Comparison of ENCODE assay signal across 20 cellular contexts in genomic region chr16:80023865-80024264, GRCh38.
A peak's percentile ranks its signal among the peaks of the same experiment; 100 is the strongest.
DNase-seq lines count a peak whose midpoint lies in the region; ATAC-seq and TF ChIP-seq lines count a peak whose summit lies in the region.
"Had no signal": no experiment of that assay in that cellular context is flagged by ENCODE, and none has a peak within 500 bp of the region (broad histone marks: within the 10 kb centered on the region; RNA-seq: fewer than 3 reads in every experiment).

No MANE protein-coding gene starts in this region.

- H3K27ac ChIP-seq in hepatocyte = peak overlapping the region; percentile 62
- peak overlapping the region; percentile 96 for H3K27ac ChIP-seq in smooth muscle cell (ENCODE audit: low read depth)
- H3K27ac ChIP-seq: heart right ventricle, thoracic aorta had no signal

- H2AFZ ChIP-seq in hepatocyte (no peak overlapping the region), smooth muscle cell (ENCODE audit: low read depth) (no peak overlapping the region)

- no peaks in the 10 kb centered on the region for H3K27me3 ChIP-seq in hepatocyte
- no peaks in the 10 kb centered on the region for H3K27me3 ChIP-seq in smooth muscle cell (ENCODE audit: low read depth)
- H3K27me3 ChIP-seq: heart right ventricle had no signal

- peak overlapping the region; percentile 80 for H3K9ac ChIP-seq in smooth muscle cell (ENCODE audit: low read depth)

- no peaks in the 10 kb centered on the region for H3K9me3 Mint-ChIP-seq in stimulated activated naive B cell treated with anti-CD40 and anti-IgM and Interleukin-4, amounts not matched to agents 10 μg/mL and 1 μg/mL and 100 μg/mL, for 72 hours
- H3K9me3 Mint-ChIP-seq: activated T-helper 2 cell treated with anti-CD3 and anti-CD28 coated beads, Interferon-gamma antibody, Interleukin-2, Interleukin-4, amounts not matched to agents 10 μg/mL and 5 μg/mL and 100 μg/mL, durations not matched to agents 14 hours and 24 hours and 36 hours had no signal

- in situ Hi-C loops in ACHN (cut with HindIII; ENCODE audit: low pct_ligation_motif_present, low pct_unique_long_range_greater_than_20kb, low sequenced_read_pairs) = no loop called here

- H3K36me3 Mint-ChIP-seq in stimulated activated naive B cell treated with anti-CD40 and anti-IgM and Interleukin-4, amounts not matched to agents 10 μg/mL and 1 μg/mL and 100 μg/mL, for 72 hours = no peaks in the 10 kb centered on the region

- H3K36me3 ChIP-seq in hepatocyte (replicated peaks; ENCODE audit: insufficient read depth, low read depth) (no peaks in the 10 kb centered on the region), smooth muscle cell (ENCODE audit: low read depth) (no peaks in the 10 kb centered on the region)
- H3K36me3 ChIP-seq: heart right ventricle, thoracic aorta had no signal

- ATAC-seq in stimulated activated naive B cell treated with anti-CD40 and anti-IgM and Interleukin-4, amounts not matched to agents 10 μg/mL and 1 μg/mL and 100 μg/mL, for 72 hours (replicated peaks) = no peak
- no peak for ATAC-seq in left lobe of liver
- ATAC-seq: heart right ventricle, sciatic nerve had no signal

- H3K4me3 Mint-ChIP-seq in stimulated activated naive B cell treated with anti-CD40 and anti-IgM and Interleukin-4, amounts not matched to agents 10 μg/mL and 1 μg/mL and 100 μg/mL, for 72 hours = no peak overlapping the region
- H3K4me3 Mint-ChIP-seq: B cell had no signal

- H3K27ac Mint-ChIP-seq in stimulated activated naive B cell treated with anti-CD40 and anti-IgM and Interleukin-4, amounts not matched to agents 10 μg/mL and 1 μg/mL and 100 μg/mL, for 72 hours = no peak overlapping the region
- H3K27ac Mint-ChIP-seq: activated T-helper 2 cell treated with anti-CD3 and anti-CD28 coated beads, Interferon-gamma antibody, Interleukin-2, Interleukin-4, amounts not matched to agents 10 μg/mL and 5 μg/mL and 100 μg/mL, durations not matched to agents 14 hours and 24 hours and 36 hours; B cell had no signal

- TF ChIP-seq CTCF in hepatocyte (IDR thresholded peaks at IDR 0.05; ENCODE audit: poor library complexity) = no peak
- TF ChIP-seq CTCF in smooth muscle cell (IDR thresholded peaks at IDR 0.05; ENCODE audit: borderline replicate concordance, insufficient read depth, poor library complexity, severe bottlenecking) = no peak

- peaks cover 0 to 5% of the 10 kb centered on the region in 2 donors for H3K27me3 Mint-ChIP-seq in stimulated activated naive B cell treated with anti-CD40 and anti-IgM and Interleukin-4, amounts not matched to agents 10 μg/mL and 1 μg/mL and 100 μg/mL, for 72 hours

- H3K9me3 ChIP-seq in hepatocyte (ENCODE audit: low read depth) (no peaks in the 10 kb centered on the region), smooth muscle cell (replicated peaks; ENCODE audit: low read depth) (no peaks in the 10 kb centered on the region)
- H3K9me3 ChIP-seq: heart right ventricle, thoracic aorta had no signal

- 41% methylated on average over 2 of the region's 2 CpGs for WGBS in hepatocyte (ENCODE audit: low lambda C conversion rate, missing lambda C conversion rate)
- 11% methylated on average over 2 of the region's 2 CpGs for WGBS in smooth muscle cell (ENCODE audit: low lambda C conversion rate)

- H3K9me2 ChIP-seq in hepatocyte (replicated peaks; ENCODE audit: insufficient read depth) = no peaks in the 10 kb centered on the region

- H3F3A ChIP-seq in smooth muscle cell (ENCODE audit: low read depth) = peaks cover 43% of the 10 kb centered on the region

- H3K79me2 ChIP-seq in hepatocyte (no peaks in the 10 kb centered on the region), smooth muscle cell (ENCODE audit: low read depth) (no peaks in the 10 kb centered on the region)

- DNase-seq in H4 (ENCODE audit: low spot score) (peak; percentile 11), astrocyte of the hippocampus (ENCODE audit: low read depth, low spot score) (peak; percentile 8), hepatocyte (ENCODE audit: low spot score) (peak; percentile 28), smooth muscle cell (lab: John Stamatoyannopoulos, UW; ENCODE audit: unreplicated experiment) (no peak), Kasumi-1 (lab: John Stamatoyannopoulos, UW) (no peak), ACHN (no peak), left lobe of liver (ENCODE audit: low spot score) (no peak)
- no peak for DNase-seq in stimulated activated naive B cell treated with anti-CD40 and anti-IgM and Interleukin-4, amounts not matched to agents 10 μg/mL and 1 μg/mL and 100 μg/mL, for 72 hours
- DNase-seq: cortex of kidney; DMS 273 treated with DMSO at 0.1 percent for 48 hours; heart right ventricle; Karpas-422; NCI-H1436; SHP77 treated with DMSO at 0.1 percent for 48 hours; stimulated activated CD4-positive, alpha-beta T cell treated with anti-CD3 and anti-CD28 coated beads, Interleukin-4, amount 100 ng/mL, for 1 hour; T-helper 2 cell had no signal

- H4K20me1 ChIP-seq in hepatocyte (ENCODE audit: insufficient read depth, poor library complexity, severe bottlenecking) = no peaks in the 10 kb centered on the region
- no peaks in the 10 kb centered on the region for H4K20me1 ChIP-seq in smooth muscle cell (ENCODE audit: low read depth)

- peaks cover 14% of the 10 kb centered on the region for H3K4me1 ChIP-seq in hepatocyte (ENCODE audit: insufficient read depth)
- peaks cover 29% of the 10 kb centered on the region for H3K4me1 ChIP-seq in smooth muscle cell (ENCODE audit: low read depth)

- H3K4me2 ChIP-seq in hepatocyte (no peak overlapping the region), smooth muscle cell (peak overlapping the region; percentile 34)

- H3K4me3 ChIP-seq in hepatocyte (no peak overlapping the region), smooth muscle cell (no peak overlapping the region)
- H3K4me3 ChIP-seq: heart right ventricle, thoracic aorta had no signal

- peaks cover 2 to 7% of the 10 kb centered on the region in 2 donors for H3K4me1 Mint-ChIP-seq in stimulated activated naive B cell treated with anti-CD40 and anti-IgM and Interleukin-4, amounts not matched to agents 10 μg/mL and 1 μg/mL and 100 μg/mL, for 72 hours
- H3K4me1 Mint-ChIP-seq: B cell had no signal

Comparison
In these comparisons a context has a peak if more than half of its experiments do, and no peak if none do; other contexts are left out.
1. DNase-seq: peak in H4 (single experiment), astrocyte of the hippocampus (single experiment) and hepatocyte (single experiment); none in smooth muscle cell (single experiment), stimulated activated naive B cell treated with anti-CD40 and anti-IgM and Interleukin-4, amounts not matched to agents 10 μg/mL and 1 μg/mL and 100 μg/mL, for 72 hours (single experiment), Kasumi-1 (0 of 2), ACHN (single experiment) and left lobe of liver (single experiment).